8 cellular contexts compared by ENCODE assay signal in genomic region chr11:9091044-9091936, GRCh38. TPM values are rescaled to one million over a fixed set of nuclear protein-coding genes. Genes with fewer than 3 reads are reported as not detected.
A peak's percentile ranks its signal among the peaks of the same experiment; 100 is the strongest.
DNase-seq lines count a peak whose midpoint lies in the region; ATAC-seq, FAIRE-seq and TF ChIP-seq lines count a peak whose summit lies in the region.

Gene SCUBE2, minus strand, starts transcription at chr11:9091599. Its CDS starts 71 bp downstream, at chr11:9091528.

- H3K4me3 ChIP-seq in A673 (ENCODE audit: low read depth, low read length, poor library complexity, severe bottlenecking): peak within 1 kb of the TSS; percentile 30
- H3K4me3 ChIP-seq in effector memory CD4-positive, alpha-beta T cell (ENCODE audit: insufficient read depth, low read depth, low read length, poor library complexity, severe bottlenecking): peak within 1 kb of the TSS; percentile 12
- peak within 1 kb of the TSS; percentile 46 to 75 for H3K4me3 ChIP-seq in muscle layer of duodenum (ENCODE audit: low read depth in 1 of 2, low read length in 2 of 2)

- ATAC-seq in GM18511 (IDR thresholded peaks at IDR 0.05; ENCODE audit: unreplicated experiment) (no peak), HG03457 (IDR thresholded peaks at IDR 0.05; ENCODE audit: unreplicated experiment) (no peak)

- CTCF ChIA-PET in A673 (lab: Charles Lee): no interaction called here

- no peak within 1 kb of the TSS for H3K27ac ChIP-seq in A673 (ENCODE audit: low read depth, low read length, poor library complexity, severe bottlenecking)
- no peak within 1 kb of the TSS for H3K27ac ChIP-seq in effector memory CD4-positive, alpha-beta T cell (ENCODE audit: insufficient read depth, low read length, poor library complexity, severe bottlenecking)
- no peak within 1 kb of the TSS for H3K27ac ChIP-seq in muscle layer of duodenum (ENCODE audit: low read length)

- H3K36me3 ChIP-seq in A673 (ENCODE audit: insufficient read depth, low read length, poor library complexity, severe bottlenecking): no peaks in the 10 kb centered on the region
- no peaks in the 10 kb centered on the region for H3K36me3 ChIP-seq in effector memory CD4-positive, alpha-beta T cell (ENCODE audit: control insufficient read depth, insufficient read depth, low read length)
- H3K36me3 ChIP-seq in muscle layer of duodenum (ENCODE audit: control insufficient read depth in 1 of 2, insufficient read depth in 2 of 2, low read length in 2 of 2): no peaks in the 10 kb centered on the region

- no peak for FAIRE-seq in HTR-8/SVneo (lab: Jason Lieb, UNC)

- H3K4me1 ChIP-seq in A673 (ENCODE audit: insufficient read depth, low read length, poor library complexity, severe bottlenecking): no peaks in the 10 kb centered on the region
- H3K4me1 ChIP-seq in effector memory CD4-positive, alpha-beta T cell (ENCODE audit: control insufficient read depth, insufficient read depth, low read length, poor library complexity, severe bottlenecking): no peaks in the 10 kb centered on the region
- no peaks in the 10 kb centered on the region for H3K4me1 ChIP-seq in muscle layer of duodenum (ENCODE audit: control insufficient read depth in 1 of 2, insufficient read depth in 2 of 2, low read length in 2 of 2)

- DNase-seq in A673 (ENCODE audit: low spot score) (no peak), HTR-8/SVneo (ENCODE audit: insufficient read length, low spot score) (peak; percentile 34), T-helper 9 cell (no peak)
- DNase-seq in effector memory CD4-positive, alpha-beta T cell: no peak
- DNase-seq in stimulated activated CD4-positive, alpha-beta T cell treated with anti-CD3 and anti-CD28 coated beads, Interleukin-12 subunit alpha, Interleukin-12 subunit beta, amount 100 ng/mL, for 4 hours: no peak

- H3K27me3 ChIP-seq in A673 (replicated peaks; ENCODE audit: insufficient read depth, low read depth, low read length, poor library complexity) (peaks cover 22% of the 10 kb centered on the region), muscle layer of duodenum (ENCODE audit: low read depth, low read length) (no peaks in the 10 kb centered on the region)
- peaks cover 18% of the 10 kb centered on the region for H3K27me3 ChIP-seq in effector memory CD4-positive, alpha-beta T cell (replicated peaks; ENCODE audit: control insufficient read depth, insufficient read depth, low read length, poor library complexity, severe bottlenecking)

- intact Hi-C loops in A673 (cut with micrococcal nuclease; ENCODE audit: unreplicated experiment): no loop called here

- no peak for TF ChIP-seq CTCF in A673 (conservative IDR thresholded peaks at IDR 0.05; ENCODE audit: low read depth, low read length)

- POLR2A ChIA-PET in A673 (lab: Charles Lee; ENCODE audit: low non-redundant PET): no interaction called here

- BruUV-seq in A673 (replicated peaks; lab: Mats Ljungman, UMichigan): no TSS peak

- H3K9me3 ChIP-seq in A673 (ENCODE audit: low read depth, low read length, poor library complexity, severe bottlenecking) (no peaks in the 10 kb centered on the region), muscle layer of duodenum (ENCODE audit: control insufficient read depth in 1 of 2, low read length in 2 of 2) (no peaks in the 10 kb centered on the region)
- H3K9me3 ChIP-seq in effector memory CD4-positive, alpha-beta T cell (ENCODE audit: control insufficient read depth, low read length): no peaks in the 10 kb centered on the region

RNA-seq across cellular contexts. Expression of gene SCUBE2, which starts in this region (rescaled TPM):
- 1.1 and 1.4 TPM in 2 replicates for total RNA-seq in A673 (2021)
